In the genomic region with DNA sequence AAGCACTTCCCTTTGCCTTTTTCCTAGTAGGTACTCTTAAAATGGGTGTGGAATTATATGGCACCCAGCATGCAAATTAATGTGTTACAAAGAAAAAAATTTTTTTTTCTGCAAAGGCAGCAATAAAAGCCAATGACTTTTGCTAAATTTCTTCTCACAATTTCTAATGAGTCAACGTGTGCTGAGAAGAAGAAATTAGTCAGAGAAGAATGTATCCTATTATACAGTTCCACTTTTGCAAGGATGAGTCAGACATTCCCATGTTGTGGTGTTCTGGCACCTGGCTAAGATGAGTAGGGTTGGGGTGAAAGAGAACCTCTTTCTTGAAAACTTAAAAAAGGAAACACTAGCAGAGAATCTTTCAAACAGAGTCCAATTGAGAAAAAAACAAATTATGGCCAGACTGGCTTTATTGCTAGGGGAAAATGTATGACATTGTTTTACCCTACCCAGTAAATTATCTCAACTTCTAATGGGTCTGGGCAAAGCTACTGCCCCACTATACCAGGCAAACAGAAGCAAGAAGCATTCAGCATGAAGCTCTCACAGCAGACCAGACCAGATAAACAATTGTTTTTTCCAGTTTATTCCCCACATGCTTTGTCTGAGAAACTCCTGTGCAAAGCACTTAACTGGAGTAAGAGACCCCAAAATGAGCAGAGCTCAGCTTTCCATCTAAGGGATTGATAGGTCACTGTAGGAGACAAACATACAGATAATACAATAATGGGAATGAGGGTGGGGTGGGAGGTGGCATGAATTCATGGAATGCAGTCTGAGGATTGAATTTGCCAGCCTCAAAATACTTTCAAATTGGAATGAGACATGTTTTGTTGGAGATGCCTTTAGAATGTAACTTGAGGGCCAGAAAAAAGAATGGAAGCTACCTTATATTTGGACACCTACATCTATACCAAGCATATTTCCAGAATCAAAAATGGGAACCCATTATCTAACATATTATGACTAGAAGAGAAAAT, we compare ENCODE assay signal across 10 cellular contexts.
DNase-seq lines count a peak whose midpoint lies in the region; ATAC-seq and TF ChIP-seq lines count a peak whose summit lies in the region.
"Had no signal": no experiment of that assay in that cellular context is flagged by ENCODE, and none has a peak within 500 bp of the region (broad histone marks: within the 10 kb centered on the region; RNA-seq: fewer than 3 reads in every experiment).

No MANE protein-coding gene starts in this region.

- no peaks in the 10 kb centered on the region for H3K27me3 Mint-ChIP-seq in activated T-helper 2 cell treated with anti-CD3 and anti-CD28 coated beads, Interferon-gamma antibody, Interleukin-2, Interleukin-4, amounts not matched to agents 10 μg/mL and 5 μg/mL and 100 μg/mL, durations not matched to agents 14 hours and 24 hours and 36 hours (ENCODE audit: low read depth)

- no peaks in the 10 kb centered on the region for H3K27me3 ChIP-seq in left lung
- H3K27me3 ChIP-seq: cardiac muscle cell had no signal

- peaks cover 16% of the 10 kb centered on the region for H3K36me3 Mint-ChIP-seq in activated T-helper 2 cell treated with anti-CD3 and anti-CD28 coated beads, Interferon-gamma antibody, Interleukin-2, Interleukin-4, amounts not matched to agents 10 μg/mL and 5 μg/mL and 100 μg/mL, durations not matched to agents 14 hours and 24 hours and 36 hours (ENCODE audit: low read depth)

- H3K4me3 Mint-ChIP-seq in activated T-helper 2 cell treated with anti-CD3 and anti-CD28 coated beads, Interferon-gamma antibody, Interleukin-2, Interleukin-4, amounts not matched to agents 10 μg/mL and 5 μg/mL and 100 μg/mL, durations not matched to agents 14 hours and 24 hours and 36 hours (ENCODE audit: low read depth): no peak overlapping the region

- no peaks in the 10 kb centered on the region for H3K9me3 ChIP-seq in left lung

- H3K4me1 Mint-ChIP-seq in activated T-helper 2 cell treated with anti-CD3 and anti-CD28 coated beads, Interferon-gamma antibody, Interleukin-2, Interleukin-4, amounts not matched to agents 10 μg/mL and 5 μg/mL and 100 μg/mL, durations not matched to agents 14 hours and 24 hours and 36 hours (ENCODE audit: low read depth): peaks cover 32% of the 10 kb centered on the region

- ATAC-seq in HG02884 (IDR thresholded peaks at IDR 0.05; ENCODE audit: unreplicated experiment): peak; percentile 65
- ATAC-seq in left lung: peak; percentile 60
- no peak for ATAC-seq in HG03045 (IDR thresholded peaks at IDR 0.05; ENCODE audit: unreplicated experiment)
- ATAC-seq in HG03108 (IDR thresholded peaks at IDR 0.05; ENCODE audit: unreplicated experiment): no peak

- DNase-seq in AG08396 (ENCODE audit: low spot score) (peak; percentile 73), left lung (no peak), GM10248 (ENCODE audit: extremely low spot score) (no peak)
- no peak for DNase-seq in activated T-helper 2 cell treated with anti-CD3 and anti-CD28 coated beads, Interferon-gamma antibody, Interleukin-2, Interleukin-4, amounts not matched to agents 10 μg/mL and 5 μg/mL and 100 μg/mL, durations not matched to agents 14 hours and 24 hours and 36 hours (ENCODE audit: low spot score)
- DNase-seq in effector CD4-positive, alpha-beta T cell: no peak
- DNase-seq: SHP77 had no signal

- TF ChIP-seq CTCF in left lung (IDR thresholded peaks at IDR 0.05) (no peak), GM10248 (IDR thresholded peaks at IDR 0.05; ENCODE audit: control extremely low read depth, extremely low read depth, low read depth, missing control alignments) (no peak)

- POLR2A ChIA-PET in GM10248 (lab: Yijun Ruan, JAX): no interaction called here

- H3K4me1 ChIP-seq in left lung: no peaks in the 10 kb centered on the region

- intact Hi-C loops in activated T-helper 2 cell treated with anti-CD3 and anti-CD28 coated beads, Interferon-gamma antibody, Interleukin-2, Interleukin-4, amounts not matched to agents 10 μg/mL and 5 μg/mL and 100 μg/mL, durations not matched to agents 14 hours and 24 hours and 36 hours (cut with micrococcal nuclease): loop anchor here (1.0 to 5.0 kb wide), 4 partner anchors 13 to 158 kb away; no protein-coding TSS in a partner anchor
- intact Hi-C loops in left lung (cut with DNase I): no loop called here

- H3K27ac ChIP-seq in left lung: no peak overlapping the region
- H3K27ac ChIP-seq: cardiac muscle cell had no signal

- H3K27ac Mint-ChIP-seq in activated T-helper 2 cell treated with anti-CD3 and anti-CD28 coated beads, Interferon-gamma antibody, Interleukin-2, Interleukin-4, amounts not matched to agents 10 μg/mL and 5 μg/mL and 100 μg/mL, durations not matched to agents 14 hours and 24 hours and 36 hours: peak overlapping the region; percentile 76

- no peaks in the 10 kb centered on the region for H3K36me3 ChIP-seq in left lung
- H3K36me3 ChIP-seq: cardiac muscle cell had no signal

- no peak overlapping the region for H3K4me3 ChIP-seq in left lung
- H3K4me3 ChIP-seq: cardiac muscle cell had no signal

- CTCF ChIA-PET in GM10248 (lab: Yijun Ruan, JAX): no interaction called here

- H3K9me3 Mint-ChIP-seq in activated T-helper 2 cell treated with anti-CD3 and anti-CD28 coated beads, Interferon-gamma antibody, Interleukin-2, Interleukin-4, amounts not matched to agents 10 μg/mL and 5 μg/mL and 100 μg/mL, durations not matched to agents 14 hours and 24 hours and 36 hours: peaks cover 20% of the 10 kb centered on the region

Comparison
In these comparisons a context has a peak if more than half of its experiments do, and no peak if none do; other contexts are left out.
1. ATAC-seq: peak in HG02884 (single experiment) and left lung (single experiment); none in HG03045 (single experiment) and HG03108 (single experiment).